Comparison of ENCODE assay signal across 1 cellular context in the genomic region with DNA sequence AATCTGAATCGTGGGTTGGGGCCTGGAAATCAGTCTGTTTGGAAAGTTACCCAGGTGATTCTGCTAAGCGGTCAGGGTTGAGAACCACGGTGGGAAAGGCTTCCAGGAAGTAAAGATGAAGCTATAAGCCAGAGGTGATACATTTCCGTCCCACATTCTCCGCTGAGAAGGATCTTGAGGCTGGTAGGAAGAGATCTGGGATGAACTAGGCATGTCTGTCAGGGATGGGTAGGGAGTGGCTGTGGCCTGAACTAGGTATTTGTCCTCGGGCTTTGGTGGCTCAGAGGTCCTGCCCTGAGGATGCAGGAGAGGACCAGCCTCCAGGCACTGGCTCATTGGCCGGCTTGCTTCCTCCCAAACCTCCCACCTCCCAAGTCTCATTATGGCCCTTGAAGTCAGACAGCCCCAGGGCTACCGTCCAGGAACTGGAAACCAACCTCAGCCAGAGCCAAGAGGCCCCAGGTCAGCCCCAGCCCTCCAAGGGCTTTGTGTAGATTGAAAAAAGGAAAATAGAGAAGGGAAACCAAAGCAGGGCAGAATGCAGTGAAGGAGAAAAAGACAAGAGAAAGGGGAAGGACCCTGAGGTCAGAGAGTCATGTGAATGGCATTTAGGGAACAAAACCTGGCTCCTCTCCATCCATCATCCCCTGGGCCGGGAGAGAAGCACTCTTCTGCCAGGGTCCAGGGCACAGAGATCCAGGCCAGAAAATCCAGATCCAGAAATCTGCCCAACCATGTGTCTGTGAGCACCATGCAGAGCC.
TF ChIP-seq lines count a peak whose summit lies in the region.

No MANE protein-coding gene starts in this region.

TF ChIP-seq in GM12878, 131 proteins besides CTCF, POLR2A, EP300 and RAD21:
- TF ChIP-seq MTA2 (IDR thresholded peaks at IDR 0.05; ENCODE audit: low read depth): peak; percentile 31; the same call in 1 of the 2 replicates
- peak; percentile 33; the same call in 1 of the 2 replicates for TF ChIP-seq IKZF1 (conservative IDR thresholded peaks at IDR 0.05)
- TF ChIP-seq BHLHE40 (IDR thresholded peaks at IDR 0.05; ENCODE audit: borderline replicate concordance in 1 of 2, low read depth in 2 of 2, low read length in 1 of 2): peak in 1 of 2 experiments; percentile 50; a peak in 1 of 4 replicates
- TF ChIP-seq, protein P1, sequence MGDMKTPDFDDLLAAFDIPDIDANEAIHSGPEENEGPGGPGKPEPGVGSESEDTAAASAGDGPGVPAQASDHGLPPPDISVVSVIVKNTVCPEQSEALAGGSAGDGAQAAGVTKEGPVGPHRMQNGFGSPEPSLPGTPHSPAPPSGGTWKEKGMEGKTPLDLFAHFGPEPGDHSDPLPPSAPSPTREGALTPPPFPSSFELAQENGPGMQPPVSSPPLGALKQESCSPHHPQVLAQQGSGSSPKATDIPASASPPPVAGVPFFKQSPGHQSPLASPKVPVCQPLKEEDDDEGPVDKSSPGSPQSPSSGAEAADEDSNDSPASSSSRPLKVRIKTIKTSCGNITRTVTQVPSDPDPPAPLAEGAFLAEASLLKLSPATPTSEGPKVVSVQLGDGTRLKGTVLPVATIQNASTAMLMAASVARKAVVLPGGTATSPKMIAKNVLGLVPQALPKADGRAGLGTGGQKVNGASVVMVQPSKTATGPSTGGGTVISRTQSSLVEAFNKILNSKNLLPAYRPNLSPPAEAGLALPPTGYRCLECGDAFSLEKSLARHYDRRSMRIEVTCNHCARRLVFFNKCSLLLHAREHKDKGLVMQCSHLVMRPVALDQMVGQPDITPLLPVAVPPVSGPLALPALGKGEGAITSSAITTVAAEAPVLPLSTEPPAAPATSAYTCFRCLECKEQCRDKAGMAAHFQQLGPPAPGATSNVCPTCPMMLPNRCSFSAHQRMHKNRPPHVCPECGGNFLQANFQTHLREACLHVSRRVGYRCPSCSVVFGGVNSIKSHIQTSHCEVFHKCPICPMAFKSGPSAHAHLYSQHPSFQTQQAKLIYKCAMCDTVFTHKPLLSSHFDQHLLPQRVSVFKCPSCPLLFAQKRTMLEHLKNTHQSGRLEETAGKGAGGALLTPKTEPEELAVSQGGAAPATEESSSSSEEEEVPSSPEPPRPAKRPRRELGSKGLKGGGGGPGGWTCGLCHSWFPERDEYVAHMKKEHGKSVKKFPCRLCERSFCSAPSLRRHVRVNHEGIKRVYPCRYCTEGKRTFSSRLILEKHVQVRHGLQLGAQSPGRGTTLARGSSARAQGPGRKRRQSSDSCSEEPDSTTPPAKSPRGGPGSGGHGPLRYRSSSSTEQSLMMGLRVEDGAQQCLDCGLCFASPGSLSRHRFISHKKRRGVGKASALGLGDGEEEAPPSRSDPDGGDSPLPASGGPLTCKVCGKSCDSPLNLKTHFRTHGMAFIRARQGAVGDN (IDR thresholded peaks at IDR 0.05): no peak
- TF ChIP-seq RUNX3 (IDR thresholded peaks at IDR 0.05; ENCODE audit: low read length): peak; percentile 27; the same call in 1 of the 2 replicates
- TF ChIP-seq, protein P2, sequence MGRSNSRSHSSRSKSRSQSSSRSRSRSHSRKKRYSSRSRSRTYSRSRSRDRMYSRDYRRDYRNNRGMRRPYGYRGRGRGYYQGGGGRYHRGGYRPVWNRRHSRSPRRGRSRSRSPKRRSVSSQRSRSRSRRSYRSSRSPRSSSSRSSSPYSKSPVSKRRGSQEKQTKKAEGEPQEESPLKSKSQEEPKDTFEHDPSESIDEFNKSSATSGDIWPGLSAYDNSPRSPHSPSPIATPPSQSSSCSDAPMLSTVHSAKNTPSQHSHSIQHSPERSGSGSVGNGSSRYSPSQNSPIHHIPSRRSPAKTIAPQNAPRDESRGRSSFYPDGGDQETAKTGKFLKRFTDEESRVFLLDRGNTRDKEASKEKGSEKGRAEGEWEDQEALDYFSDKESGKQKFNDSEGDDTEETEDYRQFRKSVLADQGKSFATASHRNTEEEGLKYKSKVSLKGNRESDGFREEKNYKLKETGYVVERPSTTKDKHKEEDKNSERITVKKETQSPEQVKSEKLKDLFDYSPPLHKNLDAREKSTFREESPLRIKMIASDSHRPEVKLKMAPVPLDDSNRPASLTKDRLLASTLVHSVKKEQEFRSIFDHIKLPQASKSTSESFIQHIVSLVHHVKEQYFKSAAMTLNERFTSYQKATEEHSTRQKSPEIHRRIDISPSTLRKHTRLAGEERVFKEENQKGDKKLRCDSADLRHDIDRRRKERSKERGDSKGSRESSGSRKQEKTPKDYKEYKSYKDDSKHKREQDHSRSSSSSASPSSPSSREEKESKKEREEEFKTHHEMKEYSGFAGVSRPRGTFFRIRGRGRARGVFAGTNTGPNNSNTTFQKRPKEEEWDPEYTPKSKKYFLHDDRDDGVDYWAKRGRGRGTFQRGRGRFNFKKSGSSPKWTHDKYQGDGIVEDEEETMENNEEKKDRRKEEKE (IDR thresholded peaks at IDR 0.05): no peak
- TF ChIP-seq USF1 (IDR thresholded peaks at IDR 0.05; ENCODE audit: borderline replicate concordance, extremely low read length, insufficient read depth, low read depth, low read length): no peak
- TF ChIP-seq IKZF2 (IDR thresholded peaks at IDR 0.05): peak; percentile 77 to 82; a peak in 2 of 4 replicates
- TF ChIP-seq, protein P3, sequence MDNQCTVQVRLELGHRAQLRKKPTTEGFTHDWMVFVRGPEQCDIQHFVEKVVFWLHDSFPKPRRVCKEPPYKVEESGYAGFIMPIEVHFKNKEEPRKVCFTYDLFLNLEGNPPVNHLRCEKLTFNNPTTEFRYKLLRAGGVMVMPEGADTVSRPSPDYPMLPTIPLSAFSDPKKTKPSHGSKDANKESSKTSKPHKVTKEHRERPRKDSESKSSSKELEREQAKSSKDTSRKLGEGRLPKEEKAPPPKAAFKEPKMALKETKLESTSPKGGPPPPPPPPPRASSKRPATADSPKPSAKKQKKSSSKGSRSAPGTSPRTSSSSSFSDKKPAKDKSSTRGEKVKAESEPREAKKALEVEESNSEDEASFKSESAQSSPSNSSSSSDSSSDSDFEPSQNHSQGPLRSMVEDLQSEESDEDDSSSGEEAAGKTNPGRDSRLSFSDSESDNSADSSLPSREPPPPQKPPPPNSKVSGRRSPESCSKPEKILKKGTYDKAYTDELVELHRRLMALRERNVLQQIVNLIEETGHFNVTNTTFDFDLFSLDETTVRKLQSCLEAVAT (IDR thresholded peaks at IDR 0.05): peak; percentile 78
- peak; percentile 74 for TF ChIP-seq SPI1 (IDR thresholded peaks at IDR 0.05; ENCODE audit: borderline replicate concordance, insufficient read depth, low read depth, low read length)
- TF ChIP-seq, protein P4, sequence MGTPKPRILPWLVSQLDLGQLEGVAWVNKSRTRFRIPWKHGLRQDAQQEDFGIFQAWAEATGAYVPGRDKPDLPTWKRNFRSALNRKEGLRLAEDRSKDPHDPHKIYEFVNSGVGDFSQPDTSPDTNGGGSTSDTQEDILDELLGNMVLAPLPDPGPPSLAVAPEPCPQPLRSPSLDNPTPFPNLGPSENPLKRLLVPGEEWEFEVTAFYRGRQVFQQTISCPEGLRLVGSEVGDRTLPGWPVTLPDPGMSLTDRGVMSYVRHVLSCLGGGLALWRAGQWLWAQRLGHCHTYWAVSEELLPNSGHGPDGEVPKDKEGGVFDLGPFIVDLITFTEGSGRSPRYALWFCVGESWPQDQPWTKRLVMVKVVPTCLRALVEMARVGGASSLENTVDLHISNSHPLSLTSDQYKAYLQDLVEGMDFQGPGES (IDR thresholded peaks at IDR 0.05): no peak
- TF ChIP-seq SUPT20H (IDR thresholded peaks at IDR 0.05; ENCODE audit: borderline replicate concordance, control insufficient read depth, low read depth, low read length): no peak
- TF ChIP-seq NR2F1 (conservative IDR thresholded peaks at IDR 0.05): peak; percentile 40; the same call in 1 of the 2 replicates
- TF ChIP-seq BCL3 (IDR thresholded peaks at IDR 0.05; ENCODE audit: borderline replicate concordance, insufficient read depth, low read depth, low read length, poor library complexity, severe bottlenecking): no peak
- TF ChIP-seq, protein P5, sequence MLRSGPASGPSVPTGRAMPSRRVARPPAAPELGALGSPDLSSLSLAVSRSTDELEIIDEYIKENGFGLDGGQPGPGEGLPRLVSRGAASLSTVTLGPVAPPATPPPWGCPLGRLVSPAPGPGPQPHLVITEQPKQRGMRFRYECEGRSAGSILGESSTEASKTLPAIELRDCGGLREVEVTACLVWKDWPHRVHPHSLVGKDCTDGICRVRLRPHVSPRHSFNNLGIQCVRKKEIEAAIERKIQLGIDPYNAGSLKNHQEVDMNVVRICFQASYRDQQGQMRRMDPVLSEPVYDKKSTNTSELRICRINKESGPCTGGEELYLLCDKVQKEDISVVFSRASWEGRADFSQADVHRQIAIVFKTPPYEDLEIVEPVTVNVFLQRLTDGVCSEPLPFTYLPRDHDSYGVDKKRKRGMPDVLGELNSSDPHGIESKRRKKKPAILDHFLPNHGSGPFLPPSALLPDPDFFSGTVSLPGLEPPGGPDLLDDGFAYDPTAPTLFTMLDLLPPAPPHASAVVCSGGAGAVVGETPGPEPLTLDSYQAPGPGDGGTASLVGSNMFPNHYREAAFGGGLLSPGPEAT (IDR thresholded peaks at IDR 0.05; ENCODE audit: low read depth): peak; percentile 49; the same call in 1 of the 2 replicates
- TF ChIP-seq NBN (IDR thresholded peaks at IDR 0.05): 0 out of 2 replicates have a peak, but pooled peaks have one; percentile 52
- no peak for TF ChIP-seq ZNF274 (IDR thresholded peaks at IDR 0.05; ENCODE audit: insufficient read depth, insufficient read length)
- TF ChIP-seq, protein P6, sequence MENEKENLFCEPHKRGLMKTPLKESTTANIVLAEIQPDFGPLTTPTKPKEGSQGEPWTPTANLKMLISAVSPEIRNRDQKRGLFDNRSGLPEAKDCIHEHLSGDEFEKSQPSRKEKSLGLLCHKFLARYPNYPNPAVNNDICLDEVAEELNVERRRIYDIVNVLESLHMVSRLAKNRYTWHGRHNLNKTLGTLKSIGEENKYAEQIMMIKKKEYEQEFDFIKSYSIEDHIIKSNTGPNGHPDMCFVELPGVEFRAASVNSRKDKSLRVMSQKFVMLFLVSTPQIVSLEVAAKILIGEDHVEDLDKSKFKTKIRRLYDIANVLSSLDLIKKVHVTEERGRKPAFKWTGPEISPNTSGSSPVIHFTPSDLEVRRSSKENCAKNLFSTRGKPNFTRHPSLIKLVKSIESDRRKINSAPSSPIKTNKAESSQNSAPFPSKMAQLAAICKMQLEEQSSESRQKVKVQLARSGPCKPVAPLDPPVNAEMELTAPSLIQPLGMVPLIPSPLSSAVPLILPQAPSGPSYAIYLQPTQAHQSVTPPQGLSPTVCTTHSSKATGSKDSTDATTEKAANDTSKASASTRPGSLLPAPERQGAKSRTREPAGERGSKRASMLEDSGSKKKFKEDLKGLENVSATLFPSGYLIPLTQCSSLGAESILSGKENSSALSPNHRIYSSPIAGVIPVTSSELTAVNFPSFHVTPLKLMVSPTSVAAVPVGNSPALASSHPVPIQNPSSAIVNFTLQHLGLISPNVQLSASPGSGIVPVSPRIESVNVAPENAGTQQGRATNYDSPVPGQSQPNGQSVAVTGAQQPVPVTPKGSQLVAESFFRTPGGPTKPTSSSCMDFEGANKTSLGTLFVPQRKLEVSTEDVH (IDR thresholded peaks at IDR 0.05; ENCODE audit: low read depth, partially characterized antibody): no peak
- TF ChIP-seq E4F1 (IDR thresholded peaks at IDR 0.05; ENCODE audit: borderline replicate concordance, partially characterized antibody): no peak
- peak; percentile 57 for TF ChIP-seq EED (IDR thresholded peaks at IDR 0.05; ENCODE audit: low read depth)
